Comparison of ENCODE assay signal across 8 cellular contexts in genomic region chr2:65032016-65032975, GRCh38. TPM values are rescaled to one million over a fixed set of nuclear protein-coding genes. Genes with fewer than 3 reads are reported as not detected.
DNase-seq lines count a peak whose midpoint lies in the region; ATAC-seq and TF ChIP-seq lines count a peak whose summit lies in the region.

No MANE protein-coding gene starts in this region.

- H3K27ac ChIP-seq in BLaER1 (0 out of 2 replicates have a peak overlapping the region, but pooled peaks have one; percentile 6), SU-DHL-6 (ENCODE audit: low read depth, low read length) (peak overlapping the region; percentile 96), liver (ENCODE audit: low read depth in 1 of 2, low read length in 2 of 2) (peak overlapping the region; percentile 4 to 15), testis (no peak overlapping the region)

- 0 out of 2 replicates have a peak, but pooled peaks cover 1% of the 10 kb centered on the region for H3K36me3 ChIP-seq in BLaER1
- no peaks in the 10 kb centered on the region for H3K36me3 ChIP-seq in SU-DHL-6 (ENCODE audit: low read length)
- no peaks in the 10 kb centered on the region for H3K36me3 ChIP-seq in liver (ENCODE audit: control insufficient read depth in 4 of 4, insufficient read depth in 3 of 4, low read depth in 1 of 4, low read length in 3 of 4)
- no peaks in the 10 kb centered on the region for H3K36me3 ChIP-seq in testis (ENCODE audit: low read depth, missing control alignments)

- H4K20me1 ChIP-seq in BLaER1 (no peaks in the 10 kb centered on the region), SU-DHL-6 (ENCODE audit: low read depth, low read length) (no peaks in the 10 kb centered on the region)

- H3K4me3 ChIP-seq in BLaER1 (no peak overlapping the region), SU-DHL-6 (ENCODE audit: insufficient read depth, low read length, poor library complexity, severe bottlenecking) (peak overlapping the region; percentile 42), liver (ENCODE audit: low read depth in 1 of 3, low read length in 3 of 3) (no peak overlapping the region), testis (no peak overlapping the region)

- DNase-seq in NCI-H1694 (lab: John Stamatoyannopoulos, UW) (no peak), retina (no peak), testis (no peak)

- peaks cover 34% of the 10 kb centered on the region for H3K4me1 ChIP-seq in BLaER1
- peaks cover 11 to 20% (median 12%) of the 10 kb centered on the region in 4 donors for H3K4me1 ChIP-seq in liver (ENCODE audit: control insufficient read depth in 4 of 4, insufficient read depth in 4 of 4, low read length in 3 of 4)
- H3K4me1 ChIP-seq in testis = peaks cover 9% of the 10 kb centered on the region

- TF ChIP-seq CTCF in SU-DHL-6 (IDR thresholded peaks at IDR 0.05; ENCODE audit: insufficient read depth, low read length, poor library complexity, severe bottlenecking) (no peak), liver (IDR thresholded peaks at IDR 0.05; ENCODE audit: low read depth, low read length, missing input control) (no peak), testis (IDR thresholded peaks at IDR 0.05) (no peak)

- intact Hi-C loops in testis (cut with DNase I; ENCODE audit: low total_unique reads) = no loop called here

- H3K9ac ChIP-seq in BLaER1 = 0 out of 2 replicates have a peak overlapping the region, but pooled peaks have one; percentile 37
- peak overlapping the region; percentile 62 for H3K9ac ChIP-seq in SU-DHL-6 (ENCODE audit: low read length)
- peak overlapping the region; percentile 23 to 29 for H3K9ac ChIP-seq in liver (ENCODE audit: low read depth in 1 of 2, low read length in 2 of 2)

- H3K27me3 ChIP-seq in BLaER1 (no peaks in the 10 kb centered on the region), SU-DHL-6 (ENCODE audit: low read length) (no peaks in the 10 kb centered on the region), liver (ENCODE audit: control insufficient read depth in 4 of 4, insufficient read depth in 4 of 4, low read length in 3 of 4) (no peaks in the 10 kb centered on the region), testis (no peaks in the 10 kb centered on the region)

- H3K4me2 ChIP-seq in BLaER1 (peak overlapping the region; percentile 63), SU-DHL-6 (ENCODE audit: low read depth, low read length, poor library complexity, severe bottlenecking) (peak overlapping the region; percentile 80)

- 51% methylated on average over 13 of the region's 13 CpGs for WGBS in liver
- 47 to 55% methylated on average over 13 of the region's 13 CpGs for WGBS in testis, 2 donors

- TF ChIP-seq RAD21 in liver (IDR thresholded peaks at IDR 0.05) = no peak

- ATAC-seq in GM18909 (IDR thresholded peaks at IDR 0.05; ENCODE audit: poor library complexity, unreplicated experiment) (peak; percentile 35), GM19452 (IDR thresholded peaks at IDR 0.05; ENCODE audit: unreplicated experiment) (no peak)

- no peak for TF ChIP-seq POLR2A in testis (IDR thresholded peaks at IDR 0.05)

- no peaks in the 10 kb centered on the region for H3K9me3 ChIP-seq in BLaER1
- no peaks in the 10 kb centered on the region for H3K9me3 ChIP-seq in SU-DHL-6 (ENCODE audit: insufficient read depth, low read length)
- no peaks in the 10 kb centered on the region for H3K9me3 ChIP-seq in liver (ENCODE audit: control insufficient read depth in 4 of 4, low read length in 3 of 4)
- H3K9me3 ChIP-seq in testis = no peaks in the 10 kb centered on the region

- no peaks in the 10 kb centered on the region for H3K79me2 ChIP-seq in SU-DHL-6 (ENCODE audit: insufficient read depth, low read length)

- no peaks in the 10 kb centered on the region for H3K9me2 ChIP-seq in SU-DHL-6 (replicated peaks; ENCODE audit: insufficient read depth, low read length)

- H3F3A ChIP-seq in SU-DHL-6 (ENCODE audit: insufficient read depth) = peaks cover 50% of the 10 kb centered on the region

- no peak overlapping the region for H2AFZ ChIP-seq in SU-DHL-6 (ENCODE audit: low read depth, low read length, severe bottlenecking)

TF ChIP-seq in liver, 16 proteins besides CTCF, POLR2A, EP300 and RAD21:
- TF ChIP-seq FOXA1 (IDR thresholded peaks at IDR 0.05) (no peak), RXRA (IDR thresholded peaks at IDR 0.05) (no peak), EGR1 (IDR thresholded peaks at IDR 0.05; ENCODE audit: low read depth in 2 of 2) (no peak), GABPA (IDR thresholded peaks at IDR 0.05 in 1 of 2, conservative IDR thresholded peaks at IDR 0.05 in 1 of 2) (no peak), HNF4A (conservative IDR thresholded peaks at IDR 0.05) (no peak), YY1 (IDR thresholded peaks at IDR 0.05) (no peak), FOXA2 (IDR thresholded peaks at IDR 0.05) (no peak), MAX (IDR thresholded peaks at IDR 0.05) (no peak), HNF4G (IDR thresholded peaks at IDR 0.05) (no peak), ZBTB33 (IDR thresholded peaks at IDR 0.05) (no peak), REST (IDR thresholded peaks at IDR 0.05) (no peak), ATF3 (IDR thresholded peaks at IDR 0.05) (no peak), TAF1 (conservative IDR thresholded peaks at IDR 0.05) (no peak), NR2F2 (IDR thresholded peaks at IDR 0.05) (no peak), SP1 (IDR thresholded peaks at IDR 0.05) (no peak), JUND (IDR thresholded peaks at IDR 0.05) (no peak)

RNA-seq across cellular contexts. Expression of gene CEP68, which starts 23.9 kb away (rescaled TPM):
- 1 to 10 TPM; 2.5 to 5.8 TPM for total RNA-seq in liver
- 1 to 10 TPM; 2.1 to 5.8 TPM for polyA plus RNA-seq in liver
- total RNA-seq in testis = 10 to 100 TPM; 25.9 to 28.2 TPM
- 13.3 TPM for polyA plus RNA-seq in testis (ENCODE audit: insufficient read depth, low read depth, low replicate concordance)

RNA-seq across cellular contexts. Expression of gene SLC1A4, which starts 43.1 kb away (rescaled TPM):
- total RNA-seq in liver = 10 to 100 TPM in 1 of 2 donors, 1 to 10 TPM in 1; 8.8 to 23.4 TPM
- 10 to 100 TPM in 1 of 2 donors, 1 to 10 TPM in 1; 3.4 to 10.5 TPM for polyA plus RNA-seq in liver
- 10 to 100 TPM; 14.3 to 17.8 TPM for total RNA-seq in testis
- polyA plus RNA-seq in testis (ENCODE audit: insufficient read depth, low read depth, low replicate concordance) = 28.5 TPM

Comparison
In these comparisons a context has a peak if more than half of its experiments do, and no peak if none do; other contexts are left out.
1. H3K27ac ChIP-seq: peak in BLaER1 (single experiment), SU-DHL-6 (single experiment) and liver (2 of 2); none in testis (0 of 2).
2. Peak in every context shown above with its lines, with median percentiles within 50 percentile points of each other: H3K9ac ChIP-seq.